1 cellular context compared by ENCODE assay signal in genomic region chr10:118482393-118483331, GRCh38.
TF ChIP-seq lines count a peak whose summit lies in the region.

No MANE protein-coding gene starts in this region.

TF ChIP-seq in K562, 482 proteins besides CTCF, POLR2A, EP300 and RAD21 (continued from another document and continues in another):
- TF ChIP-seq CHAMP1 (IDR thresholded peaks at IDR 0.05) (peak; percentile 61), PHB2 (IDR thresholded peaks at IDR 0.05; ENCODE audit: low read depth) (no peak), ZEB2 (IDR thresholded peaks at IDR 0.05) (no peak), RBFOX2 (IDR thresholded peaks at IDR 0.05; ENCODE audit: low read depth, low read length) (peak; percentile 64), CREB5 (CRISPR knock-in tag; IDR thresholded peaks at IDR 0.05) (no peak), ZNF124 (CRISPR knock-in tag; IDR thresholded peaks at IDR 0.05) (no peak), MAFG (tag; conservative IDR thresholded peaks at IDR 0.05) (peak; percentile 69), HOXB6 (CRISPR knock-in tag; IDR thresholded peaks at IDR 0.05; ENCODE audit: borderline replicate concordance) (no peak), THAP12 (CRISPR knock-in tag; IDR thresholded peaks at IDR 0.05) (no peak), ZNF197 (CRISPR knock-in tag; IDR thresholded peaks at IDR 0.05; ENCODE audit: low read depth) (no peak), HDAC3 (IDR thresholded peaks at IDR 0.05; ENCODE audit: borderline replicate concordance, partially characterized antibody) (no peak), CHD7 (IDR thresholded peaks at IDR 0.05; ENCODE audit: low read depth, low read length) (no peak), ARID1B (IDR thresholded peaks at IDR 0.05) (peak; percentile 98), TAF9B (IDR thresholded peaks at IDR 0.05; ENCODE audit: partially characterized antibody) (peak; percentile 35), ZKSCAN8 (CRISPR knock-in tag; IDR thresholded peaks at IDR 0.05) (no peak), SMAD3 (CRISPR knock-in tag; conservative IDR thresholded peaks at IDR 0.05) (no peak), ZNF76 (CRISPR knock-in tag; IDR thresholded peaks at IDR 0.05; ENCODE audit: borderline replicate concordance) (no peak), PRDM10 (IDR thresholded peaks at IDR 0.05; ENCODE audit: partially characterized antibody) (no peak), HBP1 (CRISPR knock-in tag; IDR thresholded peaks at IDR 0.05) (no peak), EHMT2 (IDR thresholded peaks at IDR 0.05) (peak; percentile 73), E2F8 (IDR thresholded peaks at IDR 0.05; ENCODE audit: low read depth, partially characterized antibody) (no peak), ZNF740 (CRISPR knock-in tag; IDR thresholded peaks at IDR 0.05) (no peak), ZNF740 (tag; IDR thresholded peaks at IDR 0.05) (no peak), JUND (IDR thresholded peaks at IDR 0.05; ENCODE audit: borderline replicate concordance, low read depth, low read length) (peak; percentile 78), JUND (tag; IDR thresholded peaks at IDR 0.05; ENCODE audit: borderline replicate concordance, low read depth, low read length) (peak; percentile 82; the same call in 2 of the 3 replicates), FOXK2 (conservative IDR thresholded peaks at IDR 0.05 in 1 of 2, IDR thresholded peaks at IDR 0.05 in 1 of 2; ENCODE audit: low read depth in 2 of 2) (no peak)
